1 cellular context compared by ENCODE assay signal in genomic region chr3:197151562-197151961, GRCh38.
TF ChIP-seq lines count a peak whose summit lies in the region.

No MANE protein-coding gene starts in this region.

TF ChIP-seq in K562, 482 proteins besides CTCF, POLR2A, EP300 and RAD21 (continued from another document):
- TF ChIP-seq HMBOX1 (IDR thresholded peaks at IDR 0.05) (peak; percentile 76), FUS (optimal IDR thresholded peaks at IDR 0.05; ENCODE audit: low read depth, low read length) (no peak), ZNF263 (CRISPR knock-in tag; IDR thresholded peaks at IDR 0.05; ENCODE audit: borderline replicate concordance) (no peak), FOXJ2 (tag; IDR thresholded peaks at IDR 0.05) (no peak), SFPQ (IDR thresholded peaks at IDR 0.05; ENCODE audit: low read depth, low read length) (no peak), HIVEP1 (CRISPR knock-in tag; IDR thresholded peaks at IDR 0.05) (no peak), ZNF79 (CRISPR knock-in tag; IDR thresholded peaks at IDR 0.05; ENCODE audit: low read depth) (no peak), ATF4 (CRISPR knock-in tag; IDR thresholded peaks at IDR 0.05) (no peak), KLF10 (CRISPR knock-in tag; IDR thresholded peaks at IDR 0.05) (no peak), PRMT5 (CRISPR knock-in tag; IDR thresholded peaks at IDR 0.05) (no peak), SIX5 (IDR thresholded peaks at IDR 0.05; ENCODE audit: borderline replicate concordance in 1 of 2, insufficient read depth in 1 of 2, low read depth in 1 of 2, low read length in 2 of 2) (no peak), ESRRB (CRISPR knock-in tag; IDR thresholded peaks at IDR 0.05; ENCODE audit: borderline replicate concordance) (no peak), U2AF1 (optimal IDR thresholded peaks at IDR 0.05; ENCODE audit: low read depth, low read length) (no peak), TCF7L2 (IDR thresholded peaks at IDR 0.05; ENCODE audit: low read depth, low read length) (no peak), ZNF75A (CRISPR knock-in tag; IDR thresholded peaks at IDR 0.05) (no peak)
- TF ChIP-seq, protein P1, sequence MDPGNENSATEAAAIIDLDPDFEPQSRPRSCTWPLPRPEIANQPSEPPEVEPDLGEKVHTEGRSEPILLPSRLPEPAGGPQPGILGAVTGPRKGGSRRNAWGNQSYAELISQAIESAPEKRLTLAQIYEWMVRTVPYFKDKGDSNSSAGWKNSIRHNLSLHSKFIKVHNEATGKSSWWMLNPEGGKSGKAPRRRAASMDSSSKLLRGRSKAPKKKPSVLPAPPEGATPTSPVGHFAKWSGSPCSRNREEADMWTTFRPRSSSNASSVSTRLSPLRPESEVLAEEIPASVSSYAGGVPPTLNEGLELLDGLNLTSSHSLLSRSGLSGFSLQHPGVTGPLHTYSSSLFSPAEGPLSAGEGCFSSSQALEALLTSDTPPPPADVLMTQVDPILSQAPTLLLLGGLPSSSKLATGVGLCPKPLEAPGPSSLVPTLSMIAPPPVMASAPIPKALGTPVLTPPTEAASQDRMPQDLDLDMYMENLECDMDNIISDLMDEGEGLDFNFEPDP (CRISPR knock-in tag; IDR thresholded peaks at IDR 0.05): no peak
